1 cellular context compared by ENCODE assay signal in the genomic region with DNA sequence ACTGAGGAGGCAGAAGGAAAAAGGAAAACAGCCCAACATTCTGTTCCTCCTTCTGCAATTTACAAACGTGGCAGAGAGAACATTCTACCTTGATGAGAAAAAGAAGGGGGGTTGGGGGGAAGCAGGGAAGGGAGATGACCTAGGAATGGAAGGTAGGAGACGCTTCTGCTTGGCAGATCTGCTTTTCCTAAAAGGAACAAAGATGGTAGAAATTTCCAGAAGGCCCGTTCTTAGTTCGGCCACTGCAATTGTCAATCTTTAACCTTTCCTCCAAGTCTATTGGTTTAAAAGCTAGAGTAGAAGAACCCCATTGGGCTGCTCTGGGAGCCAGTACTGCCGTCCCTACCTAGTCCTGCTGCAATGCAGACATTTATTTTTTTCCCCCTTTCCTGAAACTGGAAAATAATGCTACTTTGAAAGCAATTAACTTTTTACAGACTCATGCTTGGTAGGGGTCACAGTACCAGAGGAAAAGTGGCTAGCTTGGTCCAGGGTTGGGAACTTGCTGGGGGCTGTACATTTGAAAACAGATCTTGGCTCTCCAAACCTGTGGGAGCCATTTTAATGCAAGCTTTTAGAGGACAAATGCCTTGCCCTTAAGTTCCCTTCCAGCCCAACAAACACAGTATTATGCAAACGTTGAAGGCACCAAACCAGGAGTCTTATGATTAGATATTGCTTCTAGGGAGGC.
TF ChIP-seq lines count a peak whose summit lies in the region.

No MANE protein-coding gene starts in this region.

TF ChIP-seq in K562, 482 proteins besides CTCF, POLR2A, EP300 and RAD21 (continued from another document):
- no peak for TF ChIP-seq ZNF318 (IDR thresholded peaks at IDR 0.05; ENCODE audit: borderline replicate concordance in 1 of 2, low read depth in 1 of 2)
- TF ChIP-seq MXI1 (IDR thresholded peaks at IDR 0.05; ENCODE audit: low read depth, low read length) = no peak
- no peak for TF ChIP-seq ZNF121 (CRISPR knock-in tag; conservative IDR thresholded peaks at IDR 0.05)
- no peak for TF ChIP-seq ZNF146 (CRISPR knock-in tag; IDR thresholded peaks at IDR 0.05; ENCODE audit: unreplicated experiment)
- 0 out of 2 replicates have a peak, but pooled peaks have one; percentile 63 for TF ChIP-seq ZNF830 (CRISPR knock-in tag; IDR thresholded peaks at IDR 0.05)
